Comparison of ENCODE assay signal across 1 cellular context in the genomic region with DNA sequence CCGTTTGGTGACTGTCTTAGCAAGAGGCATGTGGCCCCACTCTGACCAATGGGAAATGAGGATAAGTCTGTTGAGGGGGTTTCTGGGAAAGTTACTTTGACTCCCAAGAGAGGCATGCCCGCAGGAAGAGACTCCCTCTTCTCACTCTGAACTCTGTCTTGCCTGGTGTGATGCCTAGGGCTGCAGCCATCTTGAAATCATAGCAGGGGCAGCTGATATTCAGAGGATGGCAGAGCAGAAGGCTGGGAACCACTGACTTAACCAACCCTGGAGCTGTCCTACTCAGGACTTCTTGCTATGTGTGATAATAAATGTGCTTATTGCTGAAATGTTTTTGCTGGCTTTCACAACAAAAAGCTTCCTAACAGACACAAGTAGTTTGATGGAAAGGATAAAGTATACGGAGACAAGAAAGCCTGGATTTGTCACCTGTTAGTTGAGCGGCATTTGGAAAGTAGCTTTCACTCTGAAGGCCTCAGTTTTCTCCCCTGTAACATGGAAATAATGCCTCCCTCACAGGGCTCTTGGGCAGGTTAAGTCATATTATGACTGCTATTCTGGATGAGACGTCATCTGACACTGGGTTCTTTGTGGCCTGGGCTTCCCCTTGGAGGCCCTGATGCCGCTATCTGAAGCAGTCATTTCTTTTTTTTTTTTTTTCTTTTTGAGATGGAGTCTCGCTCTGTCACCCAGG.
TF ChIP-seq lines count a peak whose summit lies in the region.

No MANE protein-coding gene starts in this region.

TF ChIP-seq in WTC11, 78 proteins besides CTCF, POLR2A, EP300 and RAD21 (continued from another document):
- TF ChIP-seq, protein P1, sequence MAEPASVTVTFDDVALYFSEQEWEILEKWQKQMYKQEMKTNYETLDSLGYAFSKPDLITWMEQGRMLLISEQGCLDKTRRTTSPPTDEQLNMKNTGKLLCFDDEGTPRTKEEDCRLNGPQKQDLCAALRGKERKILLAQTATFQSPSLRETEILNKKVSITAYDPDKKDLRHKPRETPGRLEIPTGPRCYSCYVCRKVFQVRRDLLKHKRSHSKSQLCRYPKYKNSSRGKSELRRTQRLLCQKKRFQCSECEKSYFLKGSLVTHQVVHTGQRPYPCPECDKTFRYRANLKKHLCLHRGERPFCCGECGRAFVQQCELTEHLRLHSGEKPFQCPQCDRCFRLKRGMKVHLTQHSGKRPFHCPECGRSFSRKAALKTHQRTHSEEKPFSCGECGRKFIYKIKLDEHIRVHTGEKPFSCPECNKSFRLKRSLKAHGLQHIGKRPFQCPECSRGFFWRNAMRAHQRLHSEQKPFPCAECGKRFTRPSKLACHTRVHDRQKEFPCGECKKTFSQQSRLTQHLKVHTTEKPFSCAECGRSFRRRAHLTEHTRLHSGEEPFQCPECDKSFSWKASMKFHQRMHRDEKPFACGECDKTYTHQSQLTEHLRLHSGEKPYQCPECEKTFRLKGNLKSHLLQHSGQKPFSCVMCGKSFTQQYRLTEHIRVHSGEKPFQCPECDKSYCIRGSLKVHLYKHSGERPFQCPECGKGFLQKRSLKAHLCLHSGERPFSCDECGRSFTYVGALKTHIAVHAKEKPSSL (CRISPR knock-in tag; conservative IDR thresholded peaks at IDR 0.05) = no peak
- TF ChIP-seq ZNF396 (CRISPR knock-in tag; IDR thresholded peaks at IDR 0.05; ENCODE audit: borderline replicate concordance) = no peak
- no peak for TF ChIP-seq ZNF138 (CRISPR knock-in tag; conservative IDR thresholded peaks at IDR 0.05)
- TF ChIP-seq, protein P2, sequence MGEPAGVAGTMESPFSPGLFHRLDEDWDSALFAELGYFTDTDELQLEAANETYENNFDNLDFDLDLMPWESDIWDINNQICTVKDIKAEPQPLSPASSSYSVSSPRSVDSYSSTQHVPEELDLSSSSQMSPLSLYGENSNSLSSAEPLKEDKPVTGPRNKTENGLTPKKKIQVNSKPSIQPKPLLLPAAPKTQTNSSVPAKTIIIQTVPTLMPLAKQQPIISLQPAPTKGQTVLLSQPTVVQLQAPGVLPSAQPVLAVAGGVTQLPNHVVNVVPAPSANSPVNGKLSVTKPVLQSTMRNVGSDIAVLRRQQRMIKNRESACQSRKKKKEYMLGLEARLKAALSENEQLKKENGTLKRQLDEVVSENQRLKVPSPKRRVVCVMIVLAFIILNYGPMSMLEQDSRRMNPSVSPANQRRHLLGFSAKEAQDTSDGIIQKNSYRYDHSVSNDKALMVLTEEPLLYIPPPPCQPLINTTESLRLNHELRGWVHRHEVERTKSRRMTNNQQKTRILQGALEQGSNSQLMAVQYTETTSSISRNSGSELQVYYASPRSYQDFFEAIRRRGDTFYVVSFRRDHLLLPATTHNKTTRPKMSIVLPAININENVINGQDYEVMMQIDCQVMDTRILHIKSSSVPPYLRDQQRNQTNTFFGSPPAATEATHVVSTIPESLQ (CRISPR knock-in tag; IDR thresholded peaks at IDR 0.05) = no peak
